Comparison of ENCODE assay signal across 16 cellular contexts in the genomic region with DNA sequence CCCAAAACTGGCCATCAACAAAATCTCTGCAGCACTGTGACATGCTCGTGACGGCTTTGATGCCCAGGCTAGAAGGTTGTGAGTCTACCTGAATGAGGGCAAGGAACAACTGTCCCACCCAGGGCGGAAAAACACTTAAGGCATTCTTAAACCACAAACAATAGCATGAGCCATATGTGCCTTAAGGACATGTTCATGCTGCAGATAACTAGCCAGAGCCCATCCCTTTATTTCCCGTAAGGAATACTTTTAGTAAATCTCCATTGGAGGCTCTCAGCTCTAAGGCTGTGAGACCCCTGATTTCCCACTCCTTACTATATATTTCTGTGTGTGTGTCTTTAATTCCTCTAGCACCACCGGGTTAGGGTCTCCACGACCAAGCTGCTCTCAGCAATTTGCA. TPM values are rescaled to one million over a fixed set of nuclear protein-coding genes. Genes with fewer than 3 reads are reported as not detected.
A peak's percentile ranks its signal among the peaks of the same experiment; 100 is the strongest.
DNase-seq lines count a peak whose midpoint lies in the region; ATAC-seq, FAIRE-seq and TF ChIP-seq lines count a peak whose summit lies in the region.
"Had no signal": no experiment of that assay in that cellular context is flagged by ENCODE, and none has a peak within 500 bp of the region (broad histone marks: within the 10 kb centered on the region; RNA-seq: fewer than 3 reads in every experiment).

No MANE protein-coding gene starts in this region.

- H3K27me3 ChIP-seq in HepG2 (ENCODE audit: control insufficient read depth in 1 of 2, insufficient read depth in 2 of 2, low read length in 2 of 2) = no peaks in the 10 kb centered on the region; a peak in 1 of 5 replicates
- no peaks in the 10 kb centered on the region for H3K27me3 ChIP-seq in right lobe of liver
- no peaks in the 10 kb centered on the region for H3K27me3 ChIP-seq in PC-9 (ENCODE audit: insufficient read depth, low read depth)
- H3K27me3 ChIP-seq: spleen had no signal

- H3K36me3 ChIP-seq in HepG2 (replicated peaks in 1 of 2; ENCODE audit: control insufficient read depth in 1 of 2, insufficient read depth in 2 of 2, low read length in 2 of 2) (peaks cover 1 to 19% of the 10 kb centered on the region in 2 experiments; a peak in 4 of 5 replicates), right lobe of liver (peaks cover 0 to 10% (median 0%) of the 10 kb centered on the region in 4 donors), PC-9 (ENCODE audit: low read depth) (peaks cover 42% of the 10 kb centered on the region)
- H3K36me3 ChIP-seq: prostate gland had no signal

- CTCF ChIA-PET in HepG2 (lab: Yijun Ruan, JAX; ENCODE audit: low intra/inter-chr PET ratio, low total read pairs) = no interaction called here
- CTCF ChIA-PET in PC-9 (lab: Charles Lee) = no interaction called here

- H3K9me3 ChIP-seq in HepG2 (ENCODE audit: low read length) = no peaks in the 10 kb centered on the region
- H3K9me3 ChIP-seq in right lobe of liver = no peaks in the 10 kb centered on the region
- H3K9me3 ChIP-seq in PC-9 (ENCODE audit: insufficient read depth, low read depth) = no peaks in the 10 kb centered on the region; the same call in 1 of the 2 replicates
- H3K9me3 ChIP-seq: prostate gland, spleen had no signal

- no peak overlapping the region for H3K27ac Mint-ChIP-seq in glutamatergic neuron (ENCODE audit: unreplicated experiment)

- TF ChIP-seq CTCF in HepG2 (CRISPR knock-in tag; IDR thresholded peaks at IDR 0.05) = no peak
- TF ChIP-seq CTCF in right lobe of liver (IDR thresholded peaks at IDR 0.05) = no peak
- TF ChIP-seq CTCF in PC-9 (conservative IDR thresholded peaks at IDR 0.05) = no peak
- no peak for TF ChIP-seq CTCF in glutamatergic neuron (IDR thresholded peaks at IDR 0.05; ENCODE audit: partially characterized antibody, unreplicated experiment)
- TF ChIP-seq CTCF in lower leg skin (IDR thresholded peaks at IDR 0.05) = no peak

- H3K4me1 Mint-ChIP-seq in glutamatergic neuron (ENCODE audit: low read depth, unreplicated experiment) = peaks cover 25% of the 10 kb centered on the region

- TF ChIP-seq POLR2A in HepG2 (IDR thresholded peaks at IDR 0.05; ENCODE audit: insufficient read depth in 1 of 2, low read depth in 2 of 2, low read length in 2 of 2) (no peak), right lobe of liver (IDR thresholded peaks at IDR 0.05) (no peak), lower leg skin (IDR thresholded peaks at IDR 0.05) (no peak)

- ATAC-seq in HepG2 (no peak), right lobe of liver (no peak)

- in situ Hi-C loops in HepG2 (cut with HindIII; ENCODE audit: extremely low pct_ligation_motif_present, low pct_unique_long_range_greater_than_20kb) = no loop called here

- H4K20me1 ChIP-seq in HepG2 (ENCODE audit: insufficient read depth, low read length) (peaks cover 25% of the 10 kb centered on the region), PC-9 (ENCODE audit: insufficient read depth) (peaks cover 74% of the 10 kb centered on the region)

- H3K36me3 Mint-ChIP-seq in glutamatergic neuron (ENCODE audit: unreplicated experiment) = no peaks in the 10 kb centered on the region

- peaks cover 6% of the 10 kb centered on the region; the same call in 1 of the 2 replicates for H3F3A ChIP-seq in PC-9 (ENCODE audit: insufficient read depth, low read depth)

- H3K4me1 ChIP-seq in HepG2 (ENCODE audit: insufficient read depth, low read length) (peaks cover 32% of the 10 kb centered on the region), right lobe of liver (peaks cover 0 to 24% (median 0%) of the 10 kb centered on the region in 4 donors), PC-9 (replicated peaks; ENCODE audit: insufficient read depth) (peaks cover 44% of the 10 kb centered on the region)
- H3K4me1 ChIP-seq: prostate gland had no signal

- TF ChIP-seq EP300 in HepG2 (IDR thresholded peaks at IDR 0.05; ENCODE audit: low read depth in 2 of 2, low read length in 2 of 2) (no peak), HepG2 (CRISPR knock-in tag; IDR thresholded peaks at IDR 0.05; ENCODE audit: borderline replicate concordance) (no peak)

- no peak overlapping the region for H3K4me3 ChIP-seq in HepG2 (replicated peaks in 1 of 3; ENCODE audit: insufficient read depth in 1 of 3, low read depth in 2 of 3, low read length in 3 of 3)
- no peak overlapping the region for H3K4me3 ChIP-seq in right lobe of liver
- H3K4me3 ChIP-seq in PC-9 = no peak overlapping the region
- no peak overlapping the region for H3K4me3 ChIP-seq in lower leg skin (ENCODE audit: low read depth, poor library complexity, severe bottlenecking)
- H3K4me3 ChIP-seq: prostate gland had no signal

- peak overlapping the region; percentile 88 for H3K4me3 Mint-ChIP-seq in glutamatergic neuron (ENCODE audit: unreplicated experiment)

- no peak overlapping the region for H3K9ac ChIP-seq in HepG2 (ENCODE audit: insufficient read depth, low read depth, low read length)

- WGBS in HepG2 (ENCODE audit: low lambda C conversion rate) = 95% methylated on average over 6 of the region's 6 CpGs
- WGBS in right lobe of liver (ENCODE audit: insufficient coverage, low coverage, low lambda C conversion rate, missing lambda C conversion rate) = 96% methylated on average over 4 of the region's 6 CpGs
- WGBS in lower leg skin, 2 donors = 91 to 92% methylated on average over 6 of the region's 6 CpGs

- POLR2A ChIA-PET in HepG2 (lab: Yijun Ruan, JAX) (no interaction called here), PC-9 (lab: Charles Lee; ENCODE audit: unreplicated experiment) (no interaction called here)

- TF ChIP-seq RAD21 in HepG2 (CRISPR knock-in tag; IDR thresholded peaks at IDR 0.05) = no peak

- H3K79me2 ChIP-seq in HepG2 (ENCODE audit: insufficient read depth, low read length) (peaks cover 77% of the 10 kb centered on the region), PC-9 (ENCODE audit: low read depth) (peaks cover 90% of the 10 kb centered on the region)

- BruUV-seq in HepG2 (replicated peaks; lab: Mats Ljungman, UMichigan) (no TSS peak), PC-9 (replicated peaks; lab: Mats Ljungman, UMichigan) (no TSS peak)

- H3K27ac ChIP-seq in HepG2 (ENCODE audit: extremely low read length, insufficient read depth, low read length) (no peak overlapping the region), right lobe of liver (no peak overlapping the region), PC-9 (no peak overlapping the region)
- H3K27ac ChIP-seq: prostate gland, spleen had no signal

- H2AFZ ChIP-seq in HepG2 (ENCODE audit: low read length) = no peak overlapping the region
- no peak overlapping the region for H2AFZ ChIP-seq in PC-9

- DNase-seq in HepG2 (ENCODE audit: low spot score) = no peak
- no peak for DNase-seq in right lobe of liver
- DNase-seq in PC-9 = no peak
- DNase-seq in glutamatergic neuron = no peak
- DNase-seq in cardiac septum (ENCODE audit: low spot score) = no peak
- DNase-seq in H4 (ENCODE audit: low spot score) = no peak
- no peak for DNase-seq in lower leg skin (ENCODE audit: low spot score in 2 of 2)
- DNase-seq: activated gamma-delta T cell treated with Interleukin-2 at 50 U/mL for 16 hours; effector memory CD4-positive, alpha-beta T cell; hypothalamus; NCI-H1436; NCI-H226; SIG-M5; spleen; T1000 had no signal

- H3K9me2 ChIP-seq in PC-9 (ENCODE audit: insufficient read depth) = no peaks in the 10 kb centered on the region

- FAIRE-seq in HepG2 (lab: Jason Lieb, UNC) = no peak

- peak overlapping the region; percentile 6; the same call in 1 of the 2 replicates for H3K4me2 ChIP-seq in HepG2 (ENCODE audit: low read depth, low read length)
- H3K4me2 ChIP-seq in PC-9 = peak overlapping the region; percentile 82; the same call in 1 of the 2 replicates

- intact Hi-C loops in HepG2 (cut with micrococcal nuclease; ENCODE audit: unreplicated experiment) (no loop called here), right lobe of liver (cut with DNase I) (no loop called here), PC-9 (cut with micrococcal nuclease; ENCODE audit: unreplicated experiment) (no loop called here), cardiac septum (cut with DNase I) (no loop called here), lower leg skin (cut with DNase I; ENCODE audit: low total_unique reads) (no loop called here)

- H3K9me3 Mint-ChIP-seq in glutamatergic neuron (ENCODE audit: unreplicated experiment) = peaks cover 5% of the 10 kb centered on the region

- H3K27me3 Mint-ChIP-seq in glutamatergic neuron (ENCODE audit: unreplicated experiment) = peaks cover 10% of the 10 kb centered on the region

TF ChIP-seq in HepG2, 621 proteins besides CTCF, POLR2A, EP300 and RAD21 (continues in another document):
- TF ChIP-seq AGO1 (IDR thresholded peaks at IDR 0.05; ENCODE audit: low read depth, low read length, poor library complexity, severe bottlenecking) = peak; percentile 18
- peak; percentile 99 for TF ChIP-seq ZNF761 (CRISPR knock-in tag; conservative IDR thresholded peaks at IDR 0.05)
- no peak for TF ChIP-seq JUN (CRISPR knock-in tag; IDR thresholded peaks at IDR 0.05)

RNA-seq across cellular contexts. Expression of a gene that starts 3.4 kb away (rescaled TPM):
- total RNA-seq in HepG2 (2016; rRNA removed; fragmentation: Illumina TruSeq; extraction: Trizol) = 73.5 and 120 TPM in 2 replicates
- 8.6 and 12.4 TPM in 2 replicates for total RNA-seq in HepG2 (2016; cell fraction: cytosol; rRNA removed; fragmentation: Illumina TruSeq; extraction: Trizol; ENCODE audit: low read depth)
- total RNA-seq in HepG2 (2016; cell fraction: insoluble cytoplasmic fraction; rRNA removed; fragmentation: Illumina TruSeq; extraction: Trizol) = 77.7 and 131 TPM in 2 replicates
- 21.5 and 21.9 TPM in 2 replicates for total RNA-seq in HepG2 (2016; cell fraction: membrane; rRNA removed; fragmentation: Illumina TruSeq; extraction: Trizol)
- total RNA-seq in HepG2 (2016; cell fraction: nucleus; rRNA removed; fragmentation: Illumina TruSeq; extraction: Trizol) = 61.7 and 64.3 TPM in 2 replicates
- 16.8 and 19.1 TPM in 2 replicates for polyA plus RNA-seq in HepG2 (2011; rRNA removed)
- 14.7 and 23.5 TPM in 2 replicates for polyA plus RNA-seq in HepG2 (2011; cell fraction: cytosol; rRNA removed)
- polyA plus RNA-seq in HepG2 (2011; cell fraction: nucleus; rRNA removed) = 14.9 and 17.8 TPM in 2 replicates
- 21.4 and 44.2 TPM in 2 replicates for polyA plus RNA-seq in HepG2 (2012)
- polyA plus RNA-seq in HepG2 (2016; cell fraction: cytosol; fragmentation: Illumina TruSeq; extraction: Trizol; ENCODE audit: low read depth) = 5.1 and 6.2 TPM in 2 replicates
- polyA plus RNA-seq in HepG2 (2016; cell fraction: insoluble cytoplasmic fraction; fragmentation: Illumina TruSeq; extraction: Trizol; ENCODE audit: low read depth) = 159 and 173 TPM in 2 replicates
- 13.2 and 13.9 TPM in 2 replicates for polyA plus RNA-seq in HepG2 (2016; cell fraction: membrane; fragmentation: Illumina TruSeq; extraction: Trizol; ENCODE audit: low read depth)
- polyA plus RNA-seq in HepG2 (2016; cell fraction: nucleus; fragmentation: Illumina TruSeq; extraction: Trizol; ENCODE audit: insufficient read depth, low read depth) = 94.3 and 97.6 TPM in 2 replicates
- 46.2 and 154 TPM in 2 replicates for polyA minus RNA-seq in HepG2 (2011; rRNA and poly(A)+ RNA removed; ENCODE audit: low replicate concordance)
- 10.7 and 16.1 TPM in 2 replicates for polyA minus RNA-seq in HepG2 (2011; cell fraction: cytosol; rRNA and poly(A)+ RNA removed)
- polyA minus RNA-seq in HepG2 (2011; cell fraction: nucleus; rRNA and poly(A)+ RNA removed) = 93.9 and 120 TPM in 2 replicates
- 10 to 100 TPM; 14.4 to 32.3 (median 17.8) TPM for total RNA-seq in right lobe of liver
- 34.6 and 70.5 TPM in 2 replicates for total RNA-seq in PC-9 (2021)
- 49.2 TPM for total RNA-seq in glutamatergic neuron (ENCODE audit: unreplicated experiment)
- total RNA-seq in cardiac septum = 38.4 TPM
- 37.0 and 58.4 TPM in 2 replicates for total RNA-seq in H4 (2014; rRNA removed; shearing (Covaris generic))
- total RNA-seq in lower leg skin = 10 to 100 TPM; 18.8 to 29.8 (median 23.3) TPM
